In genomic region chr10:101760510-101760909, GRCh38 we compare ENCODE assay signal across 1 cellular context.
TF ChIP-seq lines count a peak whose summit lies in the region.

No MANE protein-coding gene starts in this region.

TF ChIP-seq in K562, 482 proteins besides CTCF, POLR2A, EP300 and RAD21:
- TF ChIP-seq DEAF1 (CRISPR knock-in tag; IDR thresholded peaks at IDR 0.05), result no peak
- no peak for TF ChIP-seq ATF3 (IDR thresholded peaks at IDR 0.05)
- no peak for TF ChIP-seq ATF3 (CRISPR knock-in tag; conservative IDR thresholded peaks at IDR 0.05)
- no peak for TF ChIP-seq BCOR (IDR thresholded peaks at IDR 0.05)
- TF ChIP-seq, protein P1, sequence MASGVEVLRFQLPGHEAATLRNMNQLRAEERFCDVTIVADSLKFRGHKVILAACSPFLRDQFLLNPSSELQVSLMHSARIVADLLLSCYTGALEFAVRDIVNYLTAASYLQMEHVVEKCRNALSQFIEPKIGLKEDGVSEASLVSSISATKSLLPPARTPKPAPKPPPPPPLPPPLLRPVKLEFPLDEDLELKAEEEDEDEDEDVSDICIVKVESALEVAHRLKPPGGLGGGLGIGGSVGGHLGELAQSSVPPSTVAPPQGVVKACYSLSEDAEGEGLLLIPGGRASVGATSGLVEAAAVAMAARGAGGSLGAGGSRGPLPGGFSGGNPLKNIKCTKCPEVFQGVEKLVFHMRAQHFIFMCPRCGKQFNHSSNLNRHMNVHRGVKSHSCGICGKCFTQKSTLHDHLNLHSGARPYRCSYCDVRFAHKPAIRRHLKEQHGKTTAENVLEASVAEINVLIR (CRISPR knock-in tag; IDR thresholded peaks at IDR 0.05), result no peak
- no peak for TF ChIP-seq ZC3H11A (IDR thresholded peaks at IDR 0.05; ENCODE audit: low read depth, low read length)
- TF ChIP-seq GMEB1 (CRISPR knock-in tag; IDR thresholded peaks at IDR 0.05), result no peak
- TF ChIP-seq BDP1 (IDR thresholded peaks at IDR 0.05; ENCODE audit: insufficient read depth, insufficient read length), result no peak
- TF ChIP-seq TARDBP (IDR thresholded peaks at IDR 0.05), result no peak
